In genomic region chr6:30488697-30489080, GRCh38 we compare ENCODE assay signal across 8 cellular contexts. TPM values are rescaled to one million over a fixed set of nuclear protein-coding genes. Genes with fewer than 3 reads are reported as not detected.
DNase-seq lines count a peak whose midpoint lies in the region; ATAC-seq, FAIRE-seq and TF ChIP-seq lines count a peak whose summit lies in the region.
"Not testable (repeated sequence)": the region's sequence is repeated elsewhere in the genome, so short reads cannot be mapped to it uniquely, and the experiment has no call there.

No MANE protein-coding gene starts in this region.

- TF ChIP-seq CTCF in A549 (IDR thresholded peaks at IDR 0.05); smooth muscle cell (IDR thresholded peaks at IDR 0.05; ENCODE audit: borderline replicate concordance, insufficient read depth, poor library complexity, severe bottlenecking): not testable (repeated sequence)

- H3K9ac ChIP-seq in smooth muscle cell (ENCODE audit: low read depth): not testable (repeated sequence)

- H3K4me1 Mint-ChIP-seq in activated naive CD4-positive, alpha-beta T cell treated with anti-CD3 and anti-CD28 coated beads, Interleukin-2, amount 50 U/mL, for 24 hours: peaks cover 33% of the 10 kb centered on the region
- H3K4me1 Mint-ChIP-seq in dendritic cell treated with granulocyte-macrophage colony-stimulating factor and Interleukin-4, amounts not matched to agents 40 ng/mL and 50 ng/mL, for 4 days (ENCODE audit: low read depth): peaks cover 42% of the 10 kb centered on the region
- H3K4me1 Mint-ChIP-seq in naive B cell: peaks cover 42 to 59% (median 45%) of the 10 kb centered on the region in 3 donors

- peak overlapping the region; percentile 60 for H3K4me2 ChIP-seq in A549
- peak overlapping the region; percentile 92 for H3K4me2 ChIP-seq in smooth muscle cell

- TF ChIP-seq POLR2A in A549 (IDR thresholded peaks at IDR 0.05; ENCODE audit: low read length): not testable (repeated sequence)

- CTCF ChIA-PET in A549 (lab: Yijun Ruan, JAX): interaction anchor here (10.2 kb wide), 1 partner anchor 54 kb away, joined by 320 read pairs; no protein-coding TSS in a partner anchor

- WGBS in A549 (ENCODE audit: missing lambda C conversion rate): 79% methylated on average over 6 of the region's 6 CpGs
- 92% methylated on average over 6 of the region's 6 CpGs for WGBS in right cardiac atrium
- WGBS in smooth muscle cell (ENCODE audit: low lambda C conversion rate): 92% methylated on average over 6 of the region's 6 CpGs

- H4K20me1 ChIP-seq in smooth muscle cell (ENCODE audit: low read depth): peaks cover 31% of the 10 kb centered on the region

- in situ Hi-C loops in HAP-1 (cut with MboI; ENCODE audit: low sequenced_read_pairs): loop anchor here (25.0 kb wide), 1 partner anchor 599 kb away; no protein-coding TSS in a partner anchor

- peaks cover 36% of the 10 kb centered on the region for H3K36me3 Mint-ChIP-seq in activated naive CD4-positive, alpha-beta T cell treated with anti-CD3 and anti-CD28 coated beads, Interleukin-2, amount 50 U/mL, for 24 hours
- H3K36me3 Mint-ChIP-seq in dendritic cell treated with granulocyte-macrophage colony-stimulating factor and Interleukin-4, amounts not matched to agents 40 ng/mL and 50 ng/mL, for 4 days (ENCODE audit: low read depth): peaks cover 47% of the 10 kb centered on the region
- peaks cover 11 to 32% of the 10 kb centered on the region in 2 donors for H3K36me3 Mint-ChIP-seq in naive B cell

- POLR2A ChIA-PET in A549 (lab: Yijun Ruan, JAX): not testable (repeated sequence)

- H3K4me3 Mint-ChIP-seq in activated naive CD4-positive, alpha-beta T cell treated with anti-CD3 and anti-CD28 coated beads, Interleukin-2, amount 50 U/mL, for 24 hours: peak overlapping the region; percentile 100
- peak overlapping the region; percentile 97 for H3K4me3 Mint-ChIP-seq in dendritic cell treated with granulocyte-macrophage colony-stimulating factor and Interleukin-4, amounts not matched to agents 40 ng/mL and 50 ng/mL, for 4 days
- H3K4me3 Mint-ChIP-seq in naive B cell: peak overlapping the region; percentile 93 to 100 (median 98)

- H3K36me3 ChIP-seq in HAP-1 (replicated peaks); SJCRH30; smooth muscle cell (ENCODE audit: low read depth): not testable (repeated sequence)

- not testable (repeated sequence) for ATAC-seq in A549; right cardiac atrium; naive B cell (ENCODE audit: low read depth in 2 of 2)

- H3K27ac Mint-ChIP-seq in activated naive CD4-positive, alpha-beta T cell treated with anti-CD3 and anti-CD28 coated beads, Interleukin-2, amount 50 U/mL, for 24 hours: peak overlapping the region; percentile 98
- H3K27ac Mint-ChIP-seq in dendritic cell treated with granulocyte-macrophage colony-stimulating factor and Interleukin-4, amounts not matched to agents 40 ng/mL and 50 ng/mL, for 4 days: peak overlapping the region; percentile 98
- H3K27ac Mint-ChIP-seq in naive B cell: peak overlapping the region; percentile 99 to 100 (median 99)

- H3F3A ChIP-seq in smooth muscle cell (ENCODE audit: low read depth): not testable (repeated sequence)

- not testable (repeated sequence) for TF ChIP-seq RAD21 in A549 (conservative IDR thresholded peaks at IDR 0.05 in 1 of 2, IDR thresholded peaks at IDR 0.05 in 1 of 2)

- not testable (repeated sequence) for H3K4me1 ChIP-seq in A549; HAP-1; SJCRH30; right cardiac atrium (ENCODE audit: control insufficient read depth, insufficient read depth, low read length); smooth muscle cell (ENCODE audit: low read depth)

- H3K9me3 Mint-ChIP-seq in activated naive CD4-positive, alpha-beta T cell treated with anti-CD3 and anti-CD28 coated beads, Interleukin-2, amount 50 U/mL, for 24 hours; dendritic cell treated with granulocyte-macrophage colony-stimulating factor and Interleukin-4, amounts not matched to agents 40 ng/mL and 50 ng/mL, for 4 days; naive B cell: not testable (repeated sequence)

- not testable (repeated sequence) for TF ChIP-seq EP300 in A549 (IDR thresholded peaks at IDR 0.05)

- peak overlapping the region; percentile 90 for H3K4me3 ChIP-seq in A549
- H3K4me3 ChIP-seq in HAP-1: peak overlapping the region; percentile 64
- H3K4me3 ChIP-seq in SJCRH30: peak overlapping the region; percentile 68
- peak overlapping the region; percentile 65 for H3K4me3 ChIP-seq in right cardiac atrium (ENCODE audit: low read length)
- peak overlapping the region; percentile 83 for H3K4me3 ChIP-seq in smooth muscle cell

- not testable (repeated sequence) for H3K27me3 Mint-ChIP-seq in activated naive CD4-positive, alpha-beta T cell treated with anti-CD3 and anti-CD28 coated beads, Interleukin-2, amount 50 U/mL, for 24 hours; dendritic cell treated with granulocyte-macrophage colony-stimulating factor and Interleukin-4, amounts not matched to agents 40 ng/mL and 50 ng/mL, for 4 days; naive B cell

- H3K27me3 ChIP-seq in HAP-1 (ENCODE audit: low read depth); SJCRH30; right cardiac atrium (ENCODE audit: control insufficient read depth, insufficient read depth); smooth muscle cell (ENCODE audit: low read depth): not testable (repeated sequence)

- not testable (repeated sequence) for FAIRE-seq in A549 (lab: Jason Lieb, UNC)

- H3K27ac ChIP-seq in A549: peak overlapping the region; percentile 54 to 80
- not testable (repeated sequence) for H3K27ac ChIP-seq in SJCRH30
- H3K27ac ChIP-seq in right cardiac atrium (ENCODE audit: low read length): peak overlapping the region; percentile 75
- H3K27ac ChIP-seq in smooth muscle cell (ENCODE audit: low read depth): peak overlapping the region; percentile 95

- intact Hi-C loops in dendritic cell treated with granulocyte-macrophage colony-stimulating factor and Interleukin-4, amounts not matched to agents 40 ng/mL and 50 ng/mL, for 4 days (cut with micrococcal nuclease): loop anchor here (1.0 to 10.0 kb wide), 2 partner anchors 28 to 236 kb away; partner anchors contain the start of gene TUBB
- intact Hi-C loops in right cardiac atrium (cut with DNase I): loop anchor here in 1 of 4 donors (10.0 kb wide), 1 partner anchor 116 kb away; no protein-coding TSS in a partner anchor

- not testable (repeated sequence) for DNase-seq in A549 (ENCODE audit: low read depth in 1 of 2, low spot score in 1 of 2); HAP-1 (ENCODE audit: low spot score in 2 of 2); SJCRH30; right cardiac atrium; naive B cell; smooth muscle cell (lab: John Stamatoyannopoulos, UW; ENCODE audit: unreplicated experiment)

- peak overlapping the region; percentile 96 for H2AFZ ChIP-seq in smooth muscle cell (ENCODE audit: low read depth)

- H3K79me2 ChIP-seq in smooth muscle cell (ENCODE audit: low read depth): not testable (repeated sequence)

- H3K9me3 ChIP-seq in A549; HAP-1; SJCRH30 (replicated peaks); right cardiac atrium (ENCODE audit: control insufficient read depth, low read length); smooth muscle cell (replicated peaks; ENCODE audit: low read depth): not testable (repeated sequence)

RNA-seq across cellular contexts. Expression of gene HLA-E, which starts 0.6 kb away (rescaled TPM):
- polyA plus RNA-seq in A549 (2011; rRNA removed): 38.3 and 40.0 TPM in 2 replicates
- polyA plus RNA-seq in A549 (2012; cell fraction: cytosol; rRNA removed): 26.0 and 28.5 TPM in 2 replicates
- 37.9 and 38.5 TPM in 2 replicates for polyA plus RNA-seq in A549 (2012; cell fraction: nucleus; rRNA removed)
- polyA plus RNA-seq in A549 (2017; fragmentation: RNase III; extraction: RNeasy Plus Mini Kit Qiagen cat#74134 plus additional on column Dnase treatment): 33.6 to 41.7 TPM (median 40.3 TPM) in 3 replicates
- polyA minus RNA-seq in A549 (2011; rRNA and poly(A)+ RNA removed): 23.6 and 24.0 TPM in 2 replicates
- 24.6 and 26.0 TPM in 2 replicates for total RNA-seq in SJCRH30 (2014; rRNA removed; shearing (Covaris generic))
- 100 to 1,000 TPM; 180 to 230 (median 214) TPM for total RNA-seq in right cardiac atrium
- 227 TPM for polyA plus RNA-seq in right cardiac atrium
- 1,000 to 10,000 TPM; 2,024 to 3,192 (median 2,301) TPM for polyA plus RNA-seq in naive B cell (ENCODE audit: low read depth in 6 of 6)
- 97.3 and 104 TPM in 2 replicates for total RNA-seq in smooth muscle cell
- polyA plus RNA-seq in smooth muscle cell: 126 and 134 TPM in 2 replicates
